ENCODE assay signal across 31 cellular contexts in genomic region chr13:113356594-113356993, GRCh38. TPM values are rescaled to one million over a fixed set of nuclear protein-coding genes. Genes with fewer than 3 reads are reported as not detected.
"Had no signal": no experiment of that assay in that cellular context is flagged by ENCODE, and none has a peak within 500 bp of the region (broad histone marks: within the 10 kb centered on the region; RNA-seq: fewer than 3 reads in every experiment).

No MANE protein-coding gene starts in this region.

- H3K9me3 Mint-ChIP-seq: naive thymus-derived CD4-positive, alpha-beta T cell; natural killer cell; nephron; neural progenitor cell; stimulated activated memory B cell treated with anti-CD40 and anti-IgM and Interleukin-4, amounts not matched to agents 10 μg/mL and 1 μg/mL and 100 μg/mL, for 72 hours; stimulated activated naive CD8-positive, alpha-beta T cell treated with anti-CD3 and anti-CD28 coated beads, Interleukin-15, amount 100 ng/mL, for 72 hours; type B pancreatic cell had no signal

- H3K9me3 ChIP-seq: ovary, prostate gland, right atrium auricular region, right lobe of liver, spleen, suprapubic skin, testis, tibial artery, transverse colon, upper lobe of right lung, uterus had no signal

- H2AFZ ChIP-seq: neural progenitor cell, parathyroid adenoma had no signal

- H3K4me3 ChIP-seq: neural progenitor cell, ovary, prostate gland, right atrium auricular region, right lobe of liver, skin epidermis, smooth muscle cell, spleen, suprapubic skin, testis, tibial artery, transverse colon, upper lobe of right lung, uterus had no signal

- H3K4me1 Mint-ChIP-seq: natural killer cell; nephron; stimulated activated memory B cell treated with anti-CD40 and anti-IgM and Interleukin-4, amounts not matched to agents 10 μg/mL and 1 μg/mL and 100 μg/mL, for 72 hours; stimulated activated naive CD8-positive, alpha-beta T cell treated with anti-CD3 and anti-CD28 coated beads, Interleukin-15, amount 100 ng/mL, for 72 hours had no signal

- ATAC-seq: naive thymus-derived CD4-positive, alpha-beta T cell; natural killer cell; right lobe of liver; stimulated activated memory B cell treated with anti-CD40 and anti-IgM and Interleukin-4, amounts not matched to agents 10 μg/mL and 1 μg/mL and 100 μg/mL, for 72 hours; stimulated activated naive CD8-positive, alpha-beta T cell treated with anti-CD3 and anti-CD28 coated beads, Interleukin-15, amount 100 ng/mL, for 72 hours; stimulated activated naive CD8-positive, alpha-beta T cell treated with anti-CD3 and anti-CD28 coated beads, Interleukin-15, Interleukin-2, amounts not matched to agents 100 U/mL and 50 U/mL, for 24 hours; upper lobe of right lung had no signal

- H3K36me3 Mint-ChIP-seq: naive thymus-derived CD4-positive, alpha-beta T cell; natural killer cell; stimulated activated memory B cell treated with anti-CD40 and anti-IgM and Interleukin-4, amounts not matched to agents 10 μg/mL and 1 μg/mL and 100 μg/mL, for 72 hours had no signal

- H3K9ac ChIP-seq: neural progenitor cell, parathyroid adenoma had no signal

- H3K36me3 ChIP-seq: neural progenitor cell, ovary, prostate gland, right atrium auricular region, upper lobe of right lung, uterus had no signal

- H3K79me2 ChIP-seq: parathyroid adenoma had no signal

- DNase-seq: naive thymus-derived CD4-positive, alpha-beta T cell; natural killer cell; occipital lobe; ovary; retina; right lobe of liver; spleen; stimulated activated CD4-positive, alpha-beta T cell treated with anti-CD3 and anti-CD28 coated beads, Interleukin-12 subunit alpha, Interleukin-12 subunit beta, amount 100 ng/mL, for 4 hours; stimulated activated CD4-positive, alpha-beta T cell treated with anti-CD3 and anti-CD28 coated beads, Interleukin-1b, Interleukin-23, amount 100 ng/mL, for 48 hours; stimulated activated CD4-positive, alpha-beta T cell treated with anti-CD3 and anti-CD28 coated beads, Interleukin-4, amount 100 ng/mL, for 1 hour; stimulated activated CD4-positive, alpha-beta T cell treated with anti-CD3 and anti-CD28 coated beads, Interleukin-4, amount 100 ng/mL, for 4 hours; stimulated activated CD8-positive, alpha-beta memory T cell treated with anti-CD3 and anti-CD28 coated beads, Interleukin-4, amount 100 ng/mL, for 48 hours; stimulated activated naive CD4-positive, alpha-beta T cell; stimulated activated naive CD8-positive, alpha-beta T cell treated with anti-CD3 and anti-CD28 coated beads, Interleukin-15, amount 100 ng/mL, for 72 hours; stimulated activated naive CD8-positive, alpha-beta T cell treated with anti-CD3 and anti-CD28 coated beads, Interleukin-15, Interleukin-2, amounts not matched to agents 100 U/mL and 50 U/mL, for 24 hours; substantia nigra; testis; tibial artery; transverse colon; uterus had no signal

- H3K27ac Mint-ChIP-seq: naive thymus-derived CD4-positive, alpha-beta T cell; natural killer cell; nephron; neural progenitor cell; stimulated activated memory B cell treated with anti-CD40 and anti-IgM and Interleukin-4, amounts not matched to agents 10 μg/mL and 1 μg/mL and 100 μg/mL, for 72 hours; stimulated activated naive CD8-positive, alpha-beta T cell treated with anti-CD3 and anti-CD28 coated beads, Interleukin-15, amount 100 ng/mL, for 72 hours; type B pancreatic cell had no signal

- H3K27ac ChIP-seq: neural progenitor cell, ovary, parathyroid adenoma, prostate gland, right atrium auricular region, right lobe of liver, skin epidermis, spleen, suprapubic skin, testis, tibial artery, transverse colon, upper lobe of right lung, uterus had no signal

- H3K27me3 ChIP-seq: neural progenitor cell, ovary, right atrium auricular region, right lobe of liver, suprapubic skin, testis, tibial artery, transverse colon, upper lobe of right lung, uterus had no signal

- H3K4me3 Mint-ChIP-seq: naive thymus-derived CD4-positive, alpha-beta T cell; natural killer cell; nephron; neural progenitor cell; stimulated activated memory B cell treated with anti-CD40 and anti-IgM and Interleukin-4, amounts not matched to agents 10 μg/mL and 1 μg/mL and 100 μg/mL, for 72 hours; stimulated activated naive CD8-positive, alpha-beta T cell treated with anti-CD3 and anti-CD28 coated beads, Interleukin-15, amount 100 ng/mL, for 72 hours; type B pancreatic cell had no signal

- H3K4me2 ChIP-seq: neural progenitor cell, smooth muscle cell had no signal

- H3K4me1 ChIP-seq: neural progenitor cell, parathyroid adenoma, prostate gland, right atrium auricular region, testis, tibial artery, upper lobe of right lung, uterus had no signal

- H3K27me3 Mint-ChIP-seq: type B pancreatic cell had no signal

RNA-seq across cellular contexts. Expression of gene GRTP1, which starts 7.3 kb away (rescaled TPM):
- total RNA-seq: natural killer cell had no signal
